8 cellular contexts compared by ENCODE assay signal in genomic region chr22:30266445-30267381, GRCh38. TPM values are rescaled to one million over a fixed set of nuclear protein-coding genes. Genes with fewer than 3 reads are reported as not detected.
DNase-seq lines count a peak whose midpoint lies in the region; ATAC-seq, FAIRE-seq and TF ChIP-seq lines count a peak whose summit lies in the region.

TSS of gene OSM (minus strand) at chr22:30266851. CDS start at chr22:30266799, 52 bp downstream.

- no peak for TF ChIP-seq EP300 in K562 (IDR thresholded peaks at IDR 0.05; ENCODE audit: low read length)

- in situ Hi-C loops in K562 (cut with MboI), result loop anchor here (5.0 kb wide), 1 partner anchor 126 kb away; no protein-coding TSS in a partner anchor

- H3K27ac ChIP-seq in K562 (ENCODE audit: extremely low read depth, low read depth, low read length) (no peak within 1 kb of the TSS), parathyroid adenoma (peak within 1 kb of the TSS; percentile 36)

- no peak within 1 kb of the TSS for H3K4me3 ChIP-seq in K562
- no peak within 1 kb of the TSS for H3K4me3 ChIP-seq in parathyroid adenoma (ENCODE audit: low read depth, low read length)

- peak within 1 kb of the TSS; percentile 96 for H3K27ac Mint-ChIP-seq in T-helper 17 cell
- H3K27ac Mint-ChIP-seq in progenitor cell of endocrine pancreas, result no peak within 1 kb of the TSS

- peaks cover 2 to 53% of the 10 kb centered on the region in 2 experiments; a peak in 4 of 5 replicates for H3K4me1 ChIP-seq in K562 (replicated peaks in 1 of 2; ENCODE audit: control insufficient read depth in 2 of 2, insufficient read depth in 2 of 2, low read length in 2 of 2)
- H3K4me1 ChIP-seq in parathyroid adenoma, result peaks cover 3% of the 10 kb centered on the region

- H3K36me3 ChIP-seq in K562 (ENCODE audit: control insufficient read depth, insufficient read depth, low read length), result no peaks in the 10 kb centered on the region
- H3K36me3 ChIP-seq in parathyroid adenoma (ENCODE audit: control insufficient read depth, insufficient read depth, low read length), result no peaks in the 10 kb centered on the region

- H4K20me1 ChIP-seq in K562 (replicated peaks; ENCODE audit: control insufficient read depth, insufficient read depth, low read length), result no peaks in the 10 kb centered on the region; the same call in 1 of the 2 replicates

- H3K4me1 Mint-ChIP-seq in T-helper 17 cell (peaks cover 49% of the 10 kb centered on the region), progenitor cell of endocrine pancreas (ENCODE audit: low read depth) (no peaks in the 10 kb centered on the region)

- FAIRE-seq in K562 (lab: Jason Lieb, UNC), result no peak

- POLR2A ChIA-PET in K562 (lab: Yijun Ruan, JAX), result no interaction called here

- H3K36me3 Mint-ChIP-seq in T-helper 17 cell (ENCODE audit: low read depth) (peaks cover 2% of the 10 kb centered on the region), progenitor cell of endocrine pancreas (ENCODE audit: insufficient read depth) (no peaks in the 10 kb centered on the region)

- intact Hi-C loops in K562 (cut with micrococcal nuclease), result no loop called here

- H3K79me2 ChIP-seq in K562 (ENCODE audit: control insufficient read depth, insufficient read depth, low read length) (no peaks in the 10 kb centered on the region), parathyroid adenoma (no peaks in the 10 kb centered on the region)

- peak within 1 kb of the TSS; percentile 96 for H3K4me3 Mint-ChIP-seq in T-helper 17 cell
- no peak within 1 kb of the TSS for H3K4me3 Mint-ChIP-seq in progenitor cell of endocrine pancreas (ENCODE audit: low read depth)

- no TSS peak for BruUV-seq in K562 (replicated peaks; lab: Mats Ljungman, UMichigan)

- H3K27me3 Mint-ChIP-seq in T-helper 17 cell (no peaks in the 10 kb centered on the region), progenitor cell of endocrine pancreas (peaks cover 16% of the 10 kb centered on the region)

- DNase-seq in T-helper 17 cell (peak; percentile 52 to 59 (median 57)), K562 (ENCODE audit: extremely low read depth in 1 of 4, low spot score in 3 of 4) (no peak), progenitor cell of endocrine pancreas (ENCODE audit: low spot score, unreplicated experiment) (no peak), SW480 (ENCODE audit: low spot score) (no peak), OCI-M2 (lab: John Stamatoyannopoulos, UW; ENCODE audit: unreplicated experiment) (no peak)

- H3K9me3 ChIP-seq in T-helper 17 cell (ENCODE audit: control insufficient read depth, low read length, poor library complexity, severe bottlenecking) (no peaks in the 10 kb centered on the region), K562 (replicated peaks; ENCODE audit: control insufficient read depth, insufficient read depth, low read depth, low read length) (no peaks in the 10 kb centered on the region), parathyroid adenoma (ENCODE audit: control insufficient read depth, low read length) (no peaks in the 10 kb centered on the region)

- TF ChIP-seq RAD21 in K562 (CRISPR knock-in tag; conservative IDR thresholded peaks at IDR 0.05 in 1 of 2, IDR thresholded peaks at IDR 0.05 in 1 of 2), result no peak

- no peaks in the 10 kb centered on the region for H3K9me1 ChIP-seq in K562 (ENCODE audit: control insufficient read depth, insufficient read depth, low read length)

- peak; percentile 39 for ATAC-seq in T-helper 17 cell
- no peak for ATAC-seq in K562
- no peak for ATAC-seq in GM18868 (IDR thresholded peaks at IDR 0.05; ENCODE audit: unreplicated experiment)

- peak; percentile 47 for TF ChIP-seq POLR2A in GM19193 (IDR thresholded peaks at IDR 0.05; ENCODE audit: extremely low read depth, insufficient read depth, insufficient read length)
- TF ChIP-seq POLR2A in K562 (conservative IDR thresholded peaks at IDR 0.05), result no peak

- WGBS in K562 (ENCODE audit: insufficient coverage, low coverage, missing lambda C conversion rate), result 55% methylated on average over 9 of the region's 35 CpGs

- no peaks in the 10 kb centered on the region for H3K27me3 ChIP-seq in K562 (ENCODE audit: control insufficient read depth in 2 of 2, insufficient read depth in 2 of 2, low read length in 2 of 2)
- H3K27me3 ChIP-seq in parathyroid adenoma (ENCODE audit: control insufficient read depth, insufficient read depth, low read length), result no peaks in the 10 kb centered on the region

- H3K9ac ChIP-seq in K562 (ENCODE audit: insufficient read depth in 1 of 2, low read depth in 2 of 2, low read length in 2 of 2) (0 out of 4 replicates have a peak within 1 kb of the TSS, but pooled peaks of 1 of the 2 experiments have one; percentile 35), parathyroid adenoma (no peak within 1 kb of the TSS)

- peak within 1 kb of the TSS; percentile 51; the same call in 1 of the 2 replicates for H2AFZ ChIP-seq in K562 (ENCODE audit: low read depth, low read length)
- H2AFZ ChIP-seq in parathyroid adenoma, result no peak within 1 kb of the TSS

- H3K4me2 ChIP-seq in K562 (ENCODE audit: insufficient read depth, low read length) (no peak within 1 kb of the TSS), parathyroid adenoma (ENCODE audit: low read length) (no peak within 1 kb of the TSS)

- CTCF ChIA-PET in K562 (lab: Yijun Ruan, JAX; ENCODE audit: low intra/inter-chr PET ratio), result interaction anchor here (0.7 kb wide), 1 partner anchor 155 kb away, joined by 7 read pairs; no protein-coding TSS in a partner anchor

- no peak for TF ChIP-seq CTCF in K562 (IDR thresholded peaks at IDR 0.05 in 2 of 3, conservative IDR thresholded peaks at IDR 0.05 in 1 of 3; ENCODE audit: insufficient read depth in 2 of 3, low read depth in 1 of 3, low read length in 3 of 3)
- no peak for TF ChIP-seq CTCF in parathyroid adenoma (IDR thresholded peaks at IDR 0.05)
- TF ChIP-seq CTCF in progenitor cell of endocrine pancreas (IDR thresholded peaks at IDR 0.05; ENCODE audit: unreplicated experiment), result no peak

- H3K9me3 Mint-ChIP-seq in progenitor cell of endocrine pancreas (ENCODE audit: low read depth), result no peaks in the 10 kb centered on the region

TF ChIP-seq in K562, 482 proteins besides CTCF, POLR2A, EP300 and RAD21 (continues in another document):
- TF ChIP-seq ADNP (tag; IDR thresholded peaks at IDR 0.05) (no peak), KDM2B (CRISPR knock-in tag; IDR thresholded peaks at IDR 0.05) (no peak), ATF3 (IDR thresholded peaks at IDR 0.05) (0 out of 2 replicates have a peak, but pooled peaks have one; percentile 13), ATF3 (CRISPR knock-in tag; conservative IDR thresholded peaks at IDR 0.05) (no peak), NCOA2 (IDR thresholded peaks at IDR 0.05; ENCODE audit: partially characterized antibody in 2 of 2) (no peak), GTF2B (IDR thresholded peaks at IDR 0.05; ENCODE audit: extremely low read depth, insufficient read length) (no peak), NR3C1 (CRISPR knock-in tag; IDR thresholded peaks at IDR 0.05) (no peak), HEY1 (CRISPR knock-in tag; IDR thresholded peaks at IDR 0.05; ENCODE audit: borderline replicate concordance) (no peak), SMARCE1 (IDR thresholded peaks at IDR 0.05) (no peak), ATF7 (IDR thresholded peaks at IDR 0.05) (peak; percentile 54), ELK3 (CRISPR knock-in tag; IDR thresholded peaks at IDR 0.05) (no peak)

RNA-seq across cellular contexts. Expression of gene OSM, which starts in this region (rescaled TPM):
- 10 to 100 TPM; 29.1 to 35.2 TPM for total RNA-seq in T-helper 17 cell
- 1.8 and 2.3 TPM in 2 replicates for total RNA-seq in K562 (2011; cell fraction: chromatin; rRNA removed; ENCODE audit: low replicate concordance)
- 1.0 and 1.2 TPM in 2 replicates for total RNA-seq in K562 (2011; cell fraction: nucleolus; rRNA removed)
- total RNA-seq in K562 (2011; cell fraction: nucleoplasm; rRNA removed), result 0.73 and 1.8 TPM in 2 replicates
- total RNA-seq in K562 (2014; rRNA removed), result not detected in 2 replicates
- total RNA-seq in K562 (2014; rRNA removed; fragmentation: Illumina TruSeq; extraction: Trizol), result not detected in 2 replicates
- total RNA-seq in K562 (2015; rRNA removed; fragmentation: Illumina TruSeq; extraction: Trizol), result not detected in 2 replicates
- not detected in 2 replicates for total RNA-seq in K562 (2021)
- 0.08 and 0.22 TPM in 2 replicates for polyA plus RNA-seq in K562 (2011; rRNA removed)
- polyA plus RNA-seq in K562 (2011; cell fraction: cytosol; rRNA removed), result 0.04 and 0.06 TPM in 2 replicates
- polyA plus RNA-seq in K562 (2011; cell fraction: nucleus; rRNA removed), result 0.24 and 1.6 TPM in 2 replicates
- polyA plus RNA-seq in K562 (2012), result not detected in 2 replicates
- polyA plus RNA-seq in K562 (2014; fragmentation: Illumina TruSeq; extraction: Trizol), result not detected in 2 replicates
- polyA plus RNA-seq in K562 (2014; fragmentation: Nextera tagmentation; extraction: Ambion mirVana), result not detected
- polyA plus RNA-seq in K562 (2014; rRNA removed), result not detected in 2 replicates
- not detected in 2 replicates for polyA minus RNA-seq in K562 (2011; rRNA and poly(A)+ RNA removed)
- polyA minus RNA-seq in K562 (2011; cell fraction: cytosol; rRNA and poly(A)+ RNA removed), result not detected in 2 replicates
- polyA minus RNA-seq in K562 (2011; cell fraction: nucleus; rRNA and poly(A)+ RNA removed), result 0.13 TPM in 1 of 2 replicates, not detected in the other
- total RNA-seq in progenitor cell of endocrine pancreas, result not detected in 2 replicates

Comparison
In these comparisons a context has a peak if more than half of its experiments do, and no peak if none do; other contexts are left out.
1. RNA of gene OSM (total RNA-seq): 29.1 to 35.2 TPM in T-helper 17 cell; 0.73 to 2.3 TPM in K562 and not detected in progenitor cell of endocrine pancreas; every median in the first group is over 4 times any median in the second.
2. DNase-seq: peak in T-helper 17 cell (3 of 3); none in K562 (0 of 4), progenitor cell of endocrine pancreas (single experiment), SW480 (single experiment) and OCI-M2 (single experiment).